ENCODE assay signal across 6 cellular contexts in the genomic region with DNA sequence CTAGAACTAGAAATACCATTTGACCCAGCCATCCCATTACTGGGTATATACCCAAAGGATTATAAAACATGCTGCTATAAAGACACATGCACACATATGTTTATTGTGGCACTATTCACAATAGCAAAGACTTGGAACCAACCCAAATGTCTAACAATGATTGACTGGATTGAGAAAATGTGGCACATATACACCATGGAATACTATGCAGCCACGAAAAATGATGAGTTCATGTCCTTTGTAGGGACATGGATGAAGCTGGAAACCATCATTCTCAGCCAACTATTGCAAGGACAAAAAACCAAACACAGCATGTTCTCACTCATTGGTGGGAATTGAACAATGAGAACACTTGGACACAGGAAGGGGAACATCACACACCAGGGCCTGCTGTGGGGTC. TPM values are rescaled to one million over a fixed set of nuclear protein-coding genes. Genes with fewer than 3 reads are reported as not detected.
"Had no signal": no experiment of that assay in that cellular context is flagged by ENCODE, and none has a peak within 500 bp of the region (broad histone marks: within the 10 kb centered on the region; RNA-seq: fewer than 3 reads in every experiment).

No MANE protein-coding gene starts in this region.

RNA-seq across cellular contexts. Expression of a gene that starts 57.8 kb away (rescaled TPM):
- total RNA-seq: GM23248, GM23338, H1, H7, H9, HFFc6 had no signal
- polyA plus RNA-seq: GM23338, H1 had no signal
